ENCODE assay signal across 8 cellular contexts in the genomic region with DNA sequence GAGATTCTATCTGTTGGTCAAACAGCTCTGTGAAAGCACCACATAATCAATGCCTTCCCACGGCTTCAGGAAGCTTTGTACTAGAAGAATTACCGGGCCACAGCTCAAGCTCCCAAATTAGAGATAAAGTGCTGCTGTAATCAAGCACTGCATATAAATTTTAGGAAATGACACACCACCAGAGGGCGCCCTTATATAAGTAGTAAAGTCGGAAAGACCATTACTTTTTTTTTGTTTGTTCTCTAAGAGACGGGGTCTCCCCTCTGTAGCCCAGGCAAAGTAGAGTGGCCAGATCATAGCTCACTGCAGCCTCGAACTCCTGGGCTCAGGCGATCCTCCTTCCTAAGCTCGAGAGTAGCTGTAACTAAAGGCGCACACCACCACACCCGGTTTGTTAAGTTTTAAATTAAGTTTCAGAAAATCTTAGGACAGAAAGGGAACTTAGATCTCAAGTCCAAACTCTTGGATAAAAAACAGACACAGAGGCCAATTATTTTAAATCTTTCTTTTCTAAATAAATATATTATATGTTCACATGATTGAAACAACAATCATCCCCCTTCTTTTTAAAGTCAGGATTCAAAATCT. TPM values are rescaled to one million over a fixed set of nuclear protein-coding genes. Genes with fewer than 3 reads are reported as not detected.
DNase-seq lines count a peak whose midpoint lies in the region; ATAC-seq, FAIRE-seq and TF ChIP-seq lines count a peak whose summit lies in the region.

No MANE protein-coding gene starts in this region.

- CTCF ChIA-PET in A549 (lab: Yijun Ruan, JAX): interaction anchor here (0.6 to 4.6 kb wide), 67 partner anchors 9 to 1338 kb away, joined by 3 to 51 read pairs (median 4); partner anchors contain the start of genes DDIAS, FAM181B and PRCP

- H3K36me3 Mint-ChIP-seq in osteocyte (ENCODE audit: unreplicated experiment): no peaks in the 10 kb centered on the region

- peak overlapping the region; percentile 53 for H3K4me3 Mint-ChIP-seq in osteocyte (ENCODE audit: unreplicated experiment)

- H3K27ac ChIP-seq in A549: 0 out of 6 replicates have a peak overlapping the region, but pooled peaks of 1 of the 2 experiments have one; percentile 52
- no peak overlapping the region for H3K27ac ChIP-seq in SJSA1
- no peak overlapping the region for H3K27ac ChIP-seq in gastroesophageal sphincter
- H3K27ac ChIP-seq in thoracic aorta: no peak overlapping the region

- no peaks in the 10 kb centered on the region for H3K36me3 ChIP-seq in SJSA1
- H3K36me3 ChIP-seq in gastroesophageal sphincter: no peaks in the 10 kb centered on the region
- H3K36me3 ChIP-seq in thoracic aorta: no peaks in the 10 kb centered on the region

- DNase-seq in A549 (ENCODE audit: low read depth in 1 of 2, low spot score in 1 of 2) (peak; percentile 50 to 72), NCI-H1048 (lab: John Stamatoyannopoulos, UW) (peak; percentile 41), SJSA1 (ENCODE audit: low read depth in 1 of 2, low spot score in 2 of 2) (peak; percentile 51 to 61), osteocyte (ENCODE audit: extremely low spot score, unreplicated experiment) (peak; percentile 88), thoracic aorta (ENCODE audit: low spot score) (peak; percentile 72)
- peak; percentile 11 to 54 (median 43) for DNase-seq in activated naive CD4-positive, alpha-beta T cell (lab: John Stamatoyannopoulos, UW)

- ATAC-seq in A549 (peak; percentile 40 to 73; a peak in 3 of 6 replicates), GM18520 (IDR thresholded peaks at IDR 0.05; ENCODE audit: unreplicated experiment) (peak; percentile 34), gastroesophageal sphincter (peak; percentile 47), thoracic aorta (ENCODE audit: insufficient number of reproducible peaks, low FRiP score, low read depth) (no peak)

- H3K4me1 Mint-ChIP-seq in osteocyte (ENCODE audit: unreplicated experiment): peaks cover 14% of the 10 kb centered on the region

- TF ChIP-seq RAD21 in A549 (conservative IDR thresholded peaks at IDR 0.05 in 1 of 2, IDR thresholded peaks at IDR 0.05 in 1 of 2): peak; percentile 75 to 82

- H3K4me3 ChIP-seq in A549 (0 out of 3 replicates have a peak overlapping the region, but pooled peaks have one; percentile 17), SJSA1 (no peak overlapping the region), gastroesophageal sphincter (peak overlapping the region in 1 of 2 donors; percentile 29), thoracic aorta (peak overlapping the region; percentile 67)

- no peaks in the 10 kb centered on the region for H3K27me3 Mint-ChIP-seq in osteocyte (ENCODE audit: unreplicated experiment)

- WGBS in A549 (ENCODE audit: missing lambda C conversion rate): 12% methylated on average over 10 of the region's 10 CpGs
- WGBS in gastroesophageal sphincter (ENCODE audit: low coverage in 1 of 2), 2 donors: 8 to 12% methylated on average over 10 of the region's 10 CpGs

- TF ChIP-seq POLR2A in A549 (IDR thresholded peaks at IDR 0.05; ENCODE audit: low read length) (no peak), gastroesophageal sphincter (IDR thresholded peaks at IDR 0.05) (no peak)

- H3K4me1 ChIP-seq in A549 (peaks cover 9% of the 10 kb centered on the region), SJSA1 (replicated peaks) (peaks cover 7% of the 10 kb centered on the region), gastroesophageal sphincter (peaks cover 0 to 41% (median 5%) of the 10 kb centered on the region in 3 donors), thoracic aorta (ENCODE audit: control insufficient read depth in 1 of 2, low read depth in 2 of 2) (peaks cover 3 to 6% of the 10 kb centered on the region in 2 donors)

- TF ChIP-seq CTCF in A549 (IDR thresholded peaks at IDR 0.05) (peak; percentile 86), gastroesophageal sphincter (IDR thresholded peaks at IDR 0.05) (peak; percentile 67 to 73 (median 71)), osteocyte (IDR thresholded peaks at IDR 0.05) (peak; percentile 80), thoracic aorta (IDR thresholded peaks at IDR 0.05) (peak; percentile 66)

- H3K9me3 Mint-ChIP-seq in osteocyte (ENCODE audit: unreplicated experiment): no peaks in the 10 kb centered on the region

- POLR2A ChIA-PET in A549 (lab: Yijun Ruan, JAX): interaction anchor here (0.6 to 0.8 kb wide), 3 partner anchors 33 to 290 kb away, joined by 3 to 7 read pairs (median 4); partner anchors contain the start of gene PRCP

- no peak for TF ChIP-seq EP300 in A549 (IDR thresholded peaks at IDR 0.05)
- no peak for TF ChIP-seq EP300 in gastroesophageal sphincter (IDR thresholded peaks at IDR 0.05)

- H3K9me3 ChIP-seq in A549 (no peaks in the 10 kb centered on the region), SJSA1 (replicated peaks) (no peaks in the 10 kb centered on the region), gastroesophageal sphincter (no peaks in the 10 kb centered on the region), thoracic aorta (no peaks in the 10 kb centered on the region)

- no peaks in the 10 kb centered on the region for H3K27me3 ChIP-seq in SJSA1 (replicated peaks)
- H3K27me3 ChIP-seq in gastroesophageal sphincter: no peaks in the 10 kb centered on the region
- no peaks in the 10 kb centered on the region for H3K27me3 ChIP-seq in thoracic aorta (replicated peaks; ENCODE audit: insufficient read depth)

- peak overlapping the region; percentile 64 for H3K4me2 ChIP-seq in A549

- H3K27ac Mint-ChIP-seq in osteocyte (ENCODE audit: unreplicated experiment): no peak overlapping the region

- no peak for FAIRE-seq in A549 (lab: Jason Lieb, UNC)

TF ChIP-seq in A549, 52 proteins besides CTCF, POLR2A, EP300 and RAD21:
- TF ChIP-seq FOSL2 (IDR thresholded peaks at IDR 0.05): no peak
- TF ChIP-seq FOSL2 (CRISPR knock-in tag; IDR thresholded peaks at IDR 0.05): no peak
- TF ChIP-seq FOSB (CRISPR knock-in tag; IDR thresholded peaks at IDR 0.05): no peak
- peak; percentile 65 for TF ChIP-seq SMC3 (IDR thresholded peaks at IDR 0.05)

RNA-seq across cellular contexts. Expression of gene PRCP, which starts 32.6 kb away (rescaled TPM):
- 86.0 and 86.2 TPM in 2 replicates for polyA plus RNA-seq in A549 (2011; rRNA removed)
- 19.7 and 23.0 TPM in 2 replicates for polyA plus RNA-seq in A549 (2012; cell fraction: cytosol; rRNA removed)
- 17.3 and 26.3 TPM in 2 replicates for polyA plus RNA-seq in A549 (2012; cell fraction: nucleus; rRNA removed)
- 46.7 to 52.9 TPM (median 49.8 TPM) in 3 replicates for polyA plus RNA-seq in A549 (2017; fragmentation: RNase III; extraction: RNeasy Plus Mini Kit Qiagen cat#74134 plus additional on column Dnase treatment)
- 22.4 and 25.0 TPM in 2 replicates for polyA minus RNA-seq in A549 (2011; rRNA and poly(A)+ RNA removed)
- total RNA-seq in SJSA1 (2014; rRNA removed; shearing (Covaris generic)): 37.2 and 38.5 TPM in 2 replicates
- 10 to 100 TPM; 22.8 to 62.2 (median 42.4) TPM for total RNA-seq in gastroesophageal sphincter
- total RNA-seq in osteocyte: 55.5 and 64.5 TPM in 2 replicates
- total RNA-seq in thoracic aorta: 10 to 100 TPM; 46.8 to 55.9 TPM

RNA-seq across cellular contexts. Expression of gene DDIAS, which starts 33.9 kb away (rescaled TPM):
- polyA plus RNA-seq in A549 (2011; rRNA removed): 19.9 and 23.9 TPM in 2 replicates
- polyA plus RNA-seq in A549 (2012; cell fraction: cytosol; rRNA removed): 9.1 and 11.7 TPM in 2 replicates
- 4.8 and 6.5 TPM in 2 replicates for polyA plus RNA-seq in A549 (2012; cell fraction: nucleus; rRNA removed)
- polyA plus RNA-seq in A549 (2017; fragmentation: RNase III; extraction: RNeasy Plus Mini Kit Qiagen cat#74134 plus additional on column Dnase treatment): 14.7 to 19.6 TPM (median 16.1 TPM) in 3 replicates
- 19.2 and 37.9 TPM in 2 replicates for polyA minus RNA-seq in A549 (2011; rRNA and poly(A)+ RNA removed)
- total RNA-seq in SJSA1 (2014; rRNA removed; shearing (Covaris generic)): 4.8 and 10.3 TPM in 2 replicates
- total RNA-seq in gastroesophageal sphincter: 1 to 10 TPM in 2 of 4 donors, under 1 TPM in 2; 0.31 to 2.3 (median 1.0) TPM
- total RNA-seq in osteocyte: 2.5 and 2.9 TPM in 2 replicates
- total RNA-seq in thoracic aorta: 1 to 10 TPM in 1 of 2 donors, not detected in 1; 1.2 TPM
